ENCODE assay signal across 29 cellular contexts in the genomic region with DNA sequence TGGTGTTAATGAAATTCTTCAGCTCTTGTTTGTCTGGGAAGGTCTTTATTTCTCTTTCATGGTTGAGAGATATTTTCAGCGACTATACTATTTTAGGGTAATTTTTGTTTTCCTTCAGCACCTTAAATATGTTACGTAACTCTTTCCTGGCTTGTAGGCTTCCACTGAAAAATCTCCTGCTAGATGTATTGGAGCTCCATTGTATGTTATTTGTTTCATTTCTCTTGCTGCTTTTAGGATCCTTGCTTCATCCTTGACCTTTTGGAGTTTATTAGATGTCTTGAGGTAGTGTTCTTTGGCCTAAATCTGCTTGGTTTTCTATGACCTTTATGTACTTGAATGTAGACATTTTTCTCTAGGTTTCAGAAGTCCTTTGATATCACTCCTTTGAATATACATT.
DNase-seq lines count a peak whose midpoint lies in the region; ATAC-seq and TF ChIP-seq lines count a peak whose summit lies in the region.
"Had no signal": no experiment of that assay in that cellular context is flagged by ENCODE, and none has a peak within 500 bp of the region (broad histone marks: within the 10 kb centered on the region; RNA-seq: fewer than 3 reads in every experiment).

No MANE protein-coding gene starts in this region.

- no peak overlapping the region for H2BK120ac ChIP-seq in IMR-90 (ENCODE audit: low read depth, low read length)

- no peak overlapping the region for H2AFZ ChIP-seq in IMR-90 (replicated peaks; ENCODE audit: low read length, poor library complexity)

- TF ChIP-seq POLR2A in IMR-90 (IDR thresholded peaks at IDR 0.05; ENCODE audit: low read depth, low read length) (no peak), vagina (IDR thresholded peaks at IDR 0.05) (no peak)

- POLR2A ChIA-PET in HEK293 (lab: Yijun Ruan, JAX) (no interaction called here), IMR-90 (lab: Charles Lee; ENCODE audit: unreplicated experiment) (no interaction called here)

- no peak overlapping the region for H3K4me2 ChIP-seq in IMR-90 (ENCODE audit: low read depth, low read length)
- H3K4me2 ChIP-seq: A549; BLaER1; BLaER1 treated with 17β-estradiol and CSF1 and Interleukin-3, amounts not matched to agents 10 nM and 100 nM had no signal

- H3K9me3 ChIP-seq in HEK293 (ENCODE audit: control insufficient read depth, insufficient read depth, low read depth, low read length) (no peaks in the 10 kb centered on the region), IMR-90 (ENCODE audit: control insufficient read depth, insufficient read depth, low read length) (no peaks in the 10 kb centered on the region), vagina (no peaks in the 10 kb centered on the region)
- H3K9me3 ChIP-seq: A549; BE2C; BLaER1; BLaER1 treated with 17β-estradiol and CSF1 and Interleukin-3, amounts not matched to agents 10 nM and 100 nM; Caco-2 had no signal

- H2BK15ac ChIP-seq in IMR-90 (ENCODE audit: low read depth, low read length), result no peak overlapping the region

- H4K8ac ChIP-seq in IMR-90 (ENCODE audit: low read depth in 2 of 2, low read length in 2 of 2), result no peak overlapping the region

- H3K18ac ChIP-seq in IMR-90 (ENCODE audit: low read depth, low read length), result no peak overlapping the region

- no peaks in the 10 kb centered on the region for H3K36me3 ChIP-seq in HEK293 (ENCODE audit: control insufficient read depth in 2 of 2, insufficient read depth in 1 of 2, low read length in 2 of 2)
- H3K36me3 ChIP-seq in IMR-90 (ENCODE audit: control insufficient read depth, insufficient read depth, low read length), result no peaks in the 10 kb centered on the region
- H3K36me3 ChIP-seq in vagina, result no peaks in the 10 kb centered on the region
- H3K36me3 ChIP-seq: BE2C; BLaER1; BLaER1 treated with 17β-estradiol and CSF1 and Interleukin-3, amounts not matched to agents 10 nM and 100 nM had no signal

- no peak overlapping the region for H3K27ac ChIP-seq in HEK293 (ENCODE audit: extremely low read depth, low read depth, low read length)
- H3K27ac ChIP-seq in IMR-90 (ENCODE audit: insufficient read depth, low read length), result no peak overlapping the region
- H3K27ac ChIP-seq in vagina, result no peak overlapping the region
- H3K27ac ChIP-seq: 22Rv1; A549; BLaER1; BLaER1 treated with 17β-estradiol and CSF1 and Interleukin-3, amounts not matched to agents 10 nM and 100 nM; C4-2B had no signal

- H3K9me1 ChIP-seq in IMR-90 (ENCODE audit: insufficient read depth, low read length), result no peaks in the 10 kb centered on the region

- H4K5ac ChIP-seq in IMR-90 (ENCODE audit: low read depth, low read length), result no peak overlapping the region

- in situ Hi-C loops in IMR-90 (cut with MboI; ENCODE audit: low sequenced_read_pairs), result no loop called here

- no peak overlapping the region for H2AK5ac ChIP-seq in IMR-90 (ENCODE audit: low read depth, low read length)

- H2BK5ac ChIP-seq in IMR-90 (ENCODE audit: low read depth, low read length, poor library complexity, severe bottlenecking), result no peak overlapping the region

- ATAC-seq in IMR-90 (ENCODE audit: low read depth), result no peak
- ATAC-seq: A549; CD8-positive, alpha-beta T cell had no signal

- no peak overlapping the region for H3K14ac ChIP-seq in IMR-90 (replicated peaks; ENCODE audit: low read depth, low read length)

- H4K91ac ChIP-seq in IMR-90 (ENCODE audit: insufficient read depth, low read depth, low read length), result no peak overlapping the region

- DNase-seq in IMR-90 (no peak), vagina (ENCODE audit: extremely low spot score in 2 of 2) (no peak)
- DNase-seq in activated CD8-positive, alpha-beta memory T cell treated with anti-CD3 and anti-CD28 coated beads for 24 hours, result no peak
- DNase-seq: 8988T; ACHN; AML-193; BE2C; C1 segment of cervical spinal cord; Caco-2; Calu3; CD4-positive, alpha-beta memory T cell; CD4-positive, alpha-beta T cell; CD4-positive, CD25-positive, alpha-beta regulatory T cell; CD8-positive, alpha-beta memory T cell; CD8-positive, alpha-beta T cell; COR-L47; DMS 273 treated with DMSO at 0.1 percent for 48 hours; DMS153; DMS53; DMS79; DMS79 treated with DMSO at 0.1 percent for 48 hours; DND-41; EL had no signal

- H2AK9ac ChIP-seq in IMR-90 (replicated peaks; ENCODE audit: low read depth, low read length, poor library complexity), result no peak overlapping the region

- H3K27me3 ChIP-seq in IMR-90 (ENCODE audit: control insufficient read depth, insufficient read depth, low read length) (no peaks in the 10 kb centered on the region), vagina (no peaks in the 10 kb centered on the region)
- H3K27me3 ChIP-seq: BE2C; BLaER1; BLaER1 treated with 17β-estradiol and CSF1 and Interleukin-3, amounts not matched to agents 10 nM and 100 nM had no signal

- no peak overlapping the region for H2BK20ac ChIP-seq in IMR-90 (ENCODE audit: low read depth, low read length)

- TF ChIP-seq CTCF in HEK293 (tag by site-specific recombination; IDR thresholded peaks at IDR 0.05) (no peak), IMR-90 (conservative IDR thresholded peaks at IDR 0.05; ENCODE audit: low read depth, low read length) (no peak), vagina (IDR thresholded peaks at IDR 0.05) (no peak)

- dilution Hi-C loops in IMR-90 (cut with HindIII; ENCODE audit: low sequenced_read_pairs, unreplicated experiment), result no loop called here

- CTCF ChIA-PET in HEK293 (lab: Yijun Ruan, JAX) (no interaction called here), IMR-90 (lab: Yijun Ruan, JAX) (no interaction called here)

- WGBS in IMR-90 (ENCODE audit: extremely low coverage in 2 of 2, insufficient read length in 1 of 2), 2 experiments, result no CpG with 5 or more reads among the region's 2 CpGs

- H3K4me1 ChIP-seq in HEK293 (ENCODE audit: control insufficient read depth, insufficient read depth, low read length), result no peaks in the 10 kb centered on the region
- H3K4me1 ChIP-seq in IMR-90 (ENCODE audit: control insufficient read depth, insufficient read depth, low read length), result no peaks in the 10 kb centered on the region
- H3K4me1 ChIP-seq in vagina, result no peaks in the 10 kb centered on the region
- H3K4me1 ChIP-seq: A549; BE2C; BLaER1; BLaER1 treated with 17β-estradiol and CSF1 and Interleukin-3, amounts not matched to agents 10 nM and 100 nM had no signal

- no peak overlapping the region for H3K4ac ChIP-seq in IMR-90 (ENCODE audit: low read depth, low read length)

- TF ChIP-seq RAD21 in IMR-90 (IDR thresholded peaks at IDR 0.05; ENCODE audit: low read length), result no peak

- H3K79me1 ChIP-seq in IMR-90 (ENCODE audit: low read depth in 1 of 2, low read length in 2 of 2), result no peaks in the 10 kb centered on the region

- H3K23ac ChIP-seq in IMR-90 (ENCODE audit: low read depth, low read length), result no peak overlapping the region

- no peak overlapping the region for H3K56ac ChIP-seq in IMR-90 (ENCODE audit: extremely low read depth, insufficient read depth, low read length)

- no TSS peak for BruUV-seq in IMR-90 (replicated peaks; lab: Mats Ljungman, UMichigan)

- H4K20me1 ChIP-seq in IMR-90 (ENCODE audit: insufficient read depth, low read length), result no peaks in the 10 kb centered on the region
- H4K20me1 ChIP-seq: BLaER1; BLaER1 treated with 17β-estradiol and CSF1 and Interleukin-3, amounts not matched to agents 10 nM and 100 nM had no signal

- no peak overlapping the region for H3K9ac ChIP-seq in IMR-90 (ENCODE audit: low read depth, low read length)
- H3K9ac ChIP-seq: BLaER1; BLaER1 treated with 17β-estradiol and CSF1 and Interleukin-3, amounts not matched to agents 10 nM and 100 nM had no signal

- intact Hi-C loops in IMR-90 (cut with micrococcal nuclease), result no loop called here
- intact Hi-C loops in vagina (cut with DNase I), result no loop called here

- H3K4me3 ChIP-seq in HEK293 (ENCODE audit: low read depth, low read length) (no peak overlapping the region), IMR-90 (ENCODE audit: insufficient read depth, low read depth, low read length) (no peak overlapping the region), vagina (no peak overlapping the region)
- H3K4me3 ChIP-seq: A549; BLaER1; BLaER1 treated with 17β-estradiol and CSF1 and Interleukin-3, amounts not matched to agents 10 nM and 100 nM had no signal

TF ChIP-seq in HEK293, 187 proteins besides CTCF, POLR2A, EP300 and RAD21 (continues in another document):
- TF ChIP-seq ZNF664 (tag by site-specific recombination; IDR thresholded peaks at IDR 0.05) (no peak), ZNF37A (tag by site-specific recombination; IDR thresholded peaks at IDR 0.05) (no peak), ZNF610 (tag by site-specific recombination; IDR thresholded peaks at IDR 0.05; ENCODE audit: borderline replicate concordance) (no peak), ZNF654 (tag by site-specific recombination; IDR thresholded peaks at IDR 0.05; ENCODE audit: low read depth) (no peak)
- TF ChIP-seq, protein P1, sequence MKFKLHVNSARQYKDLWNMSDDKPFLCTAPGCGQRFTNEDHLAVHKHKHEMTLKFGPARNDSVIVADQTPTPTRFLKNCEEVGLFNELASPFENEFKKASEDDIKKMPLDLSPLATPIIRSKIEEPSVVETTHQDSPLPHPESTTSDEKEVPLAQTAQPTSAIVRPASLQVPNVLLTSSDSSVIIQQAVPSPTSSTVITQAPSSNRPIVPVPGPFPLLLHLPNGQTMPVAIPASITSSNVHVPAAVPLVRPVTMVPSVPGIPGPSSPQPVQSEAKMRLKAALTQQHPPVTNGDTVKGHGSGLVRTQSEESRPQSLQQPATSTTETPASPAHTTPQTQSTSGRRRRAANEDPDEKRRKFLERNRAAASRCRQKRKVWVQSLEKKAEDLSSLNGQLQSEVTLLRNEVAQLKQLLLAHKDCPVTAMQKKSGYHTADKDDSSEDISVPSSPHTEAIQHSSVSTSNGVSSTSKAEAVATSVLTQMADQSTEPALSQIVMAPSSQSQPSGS (tag by site-specific recombination; IDR thresholded peaks at IDR 0.05; ENCODE audit: low read depth), result no peak

TF ChIP-seq in IMR-90, 13 proteins besides CTCF, POLR2A, EP300 and RAD21:
- 0 out of 2 replicates have a peak, but pooled peaks have one; percentile 31 for TF ChIP-seq CEBPB (IDR thresholded peaks at IDR 0.05; ENCODE audit: low read depth, low read length)
- TF ChIP-seq, protein P2, sequence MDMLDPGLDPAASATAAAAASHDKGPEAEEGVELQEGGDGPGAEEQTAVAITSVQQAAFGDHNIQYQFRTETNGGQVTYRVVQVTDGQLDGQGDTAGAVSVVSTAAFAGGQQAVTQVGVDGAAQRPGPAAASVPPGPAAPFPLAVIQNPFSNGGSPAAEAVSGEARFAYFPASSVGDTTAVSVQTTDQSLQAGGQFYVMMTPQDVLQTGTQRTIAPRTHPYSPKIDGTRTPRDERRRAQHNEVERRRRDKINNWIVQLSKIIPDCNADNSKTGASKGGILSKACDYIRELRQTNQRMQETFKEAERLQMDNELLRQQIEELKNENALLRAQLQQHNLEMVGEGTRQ (IDR thresholded peaks at IDR 0.05; ENCODE audit: low read depth, low read length), result no peak
TF ChIP-seq in IMR-90: peak in this region for 1.
